ENCODE assay signal across 15 cellular contexts in the genomic region with DNA sequence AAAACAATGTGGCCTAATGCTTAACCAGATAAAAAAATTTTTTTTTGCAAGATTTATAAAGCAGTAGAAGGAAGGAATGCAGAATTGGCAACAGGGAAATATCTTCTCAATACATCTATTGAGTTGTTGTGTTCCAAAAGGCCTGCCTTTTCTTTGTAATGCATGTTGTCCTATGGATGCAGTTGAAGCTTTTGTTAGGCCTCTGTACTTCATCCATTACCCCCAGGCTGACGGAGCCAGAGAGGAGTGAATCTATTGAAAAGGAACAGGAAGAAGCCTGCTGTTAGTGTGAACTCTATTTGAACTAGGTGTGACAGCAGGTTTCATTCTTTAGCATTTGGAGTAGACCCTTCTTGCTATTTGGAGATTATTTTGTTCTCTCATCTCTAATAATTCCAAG. TPM values are rescaled to one million over a fixed set of nuclear protein-coding genes. Genes with fewer than 3 reads are reported as not detected.
DNase-seq lines count a peak whose midpoint lies in the region; TF ChIP-seq lines count a peak whose summit lies in the region.
"Had no signal": no experiment of that assay in that cellular context is flagged by ENCODE, and none has a peak within 500 bp of the region (broad histone marks: within the 10 kb centered on the region; RNA-seq: fewer than 3 reads in every experiment).

No MANE protein-coding gene starts in this region.

- H3K4me1 Mint-ChIP-seq in endodermal cell (peaks cover 23% of the 10 kb centered on the region), nephron (peaks cover 15% of the 10 kb centered on the region)
- H3K4me1 Mint-ChIP-seq: activated naive CD4-positive, alpha-beta T cell treated with anti-CD3 and anti-CD28 coated beads, Interleukin-2, amount 50 U/mL, for 24 hours had no signal

- H3K9me3 Mint-ChIP-seq in endodermal cell, result no peaks in the 10 kb centered on the region
- no peaks in the 10 kb centered on the region for H3K9me3 Mint-ChIP-seq in nephron
- H3K9me3 Mint-ChIP-seq: activated naive CD4-positive, alpha-beta T cell treated with anti-CD3 and anti-CD28 coated beads, Interleukin-2, amount 50 U/mL, for 24 hours; immature natural killer cell had no signal

- H3K27me3 ChIP-seq in H7 (ENCODE audit: control insufficient read depth, insufficient read depth, low read length), result no peaks in the 10 kb centered on the region
- no peaks in the 10 kb centered on the region for H3K27me3 ChIP-seq in endodermal cell (ENCODE audit: control insufficient read depth, insufficient read depth, low read length, poor library complexity, severe bottlenecking)
- H3K27me3 ChIP-seq in tibial artery, result no peaks in the 10 kb centered on the region

- H3K9ac ChIP-seq in endodermal cell (ENCODE audit: extremely low read depth, low read length, poor library complexity, severe bottlenecking), result no peak overlapping the region

- H3K36me3 Mint-ChIP-seq in endodermal cell (ENCODE audit: low read depth), result peaks cover 8% of the 10 kb centered on the region
- peaks cover 16% of the 10 kb centered on the region for H3K36me3 Mint-ChIP-seq in nephron (ENCODE audit: low read depth)

- H3K36me3 ChIP-seq in H7 (replicated peaks; ENCODE audit: control insufficient read depth, insufficient read depth, low read length) (no peaks in the 10 kb centered on the region), endodermal cell (ENCODE audit: control insufficient read depth, insufficient read depth, low read length) (peaks cover 22% of the 10 kb centered on the region), tibial artery (peaks cover 0 to 5% (median 4%) of the 10 kb centered on the region in 3 donors)

- intact Hi-C loops in tibial artery (cut with DNase I; ENCODE audit: low total_unique reads), result no loop called here

- H3K27ac ChIP-seq in endodermal cell (ENCODE audit: low read depth, low read length) (no peak overlapping the region), tibial artery (no peak overlapping the region)

- H3K27ac Mint-ChIP-seq in endodermal cell (peak overlapping the region; percentile 62), nephron (peak overlapping the region; percentile 78 to 91 (median 84))
- H3K27ac Mint-ChIP-seq: activated naive CD4-positive, alpha-beta T cell treated with anti-CD3 and anti-CD28 coated beads, Interleukin-2, amount 50 U/mL, for 24 hours; immature natural killer cell had no signal

- H3K9me3 ChIP-seq in endodermal cell (ENCODE audit: control insufficient read depth, low read length) (no peaks in the 10 kb centered on the region), tibial artery (no peaks in the 10 kb centered on the region)

- peak; percentile 13 for DNase-seq in H7
- peak; percentile 81 for DNase-seq in NCI-H2081 treated with DMSO at 0.1 percent for 48 hours (lab: John Stamatoyannopoulos, UW)
- DNase-seq in endodermal cell, result peak; percentile 84
- no peak for DNase-seq in tibial artery
- DNase-seq in occipital lobe (lab: John Stamatoyannopoulos, UW), result no peak
- DNase-seq in SKM-1 treated with dmso at 0.1 percent for 144 hours (lab: John Stamatoyannopoulos, UW; ENCODE audit: unreplicated experiment), result no peak
- no peak for DNase-seq in HuH-7 (ENCODE audit: low spot score)
- DNase-seq: activated CD4-positive, CD25-positive, alpha-beta regulatory T cell treated with anti-CD3 and anti-CD28 coated beads, Interleukin-2, amount 50 U/mL, for 72 hours; DND-41; immature natural killer cell; NCI-H82; small intestine; stimulated activated naive CD4-positive, alpha-beta T cell treated with Interleukin-2 at 50 U/mL for 16 hours had no signal

- no peak overlapping the region for H3K4me3 Mint-ChIP-seq in endodermal cell
- H3K4me3 Mint-ChIP-seq in nephron, result no peak overlapping the region
- H3K4me3 Mint-ChIP-seq: activated naive CD4-positive, alpha-beta T cell treated with anti-CD3 and anti-CD28 coated beads, Interleukin-2, amount 50 U/mL, for 24 hours; immature natural killer cell had no signal

- TF ChIP-seq CTCF in endodermal cell (conservative IDR thresholded peaks at IDR 0.05) (no peak), nephron (IDR thresholded peaks at IDR 0.05; ENCODE audit: unreplicated experiment in 3 of 3) (no peak), tibial artery (IDR thresholded peaks at IDR 0.05) (no peak)

- peaks cover 7% of the 10 kb centered on the region for H3K4me1 ChIP-seq in endodermal cell (ENCODE audit: control insufficient read depth, insufficient read depth, low read length)
- peaks cover 0 to 7% (median 0%) of the 10 kb centered on the region in 4 donors for H3K4me1 ChIP-seq in tibial artery

- 8% methylated on average over 1 of the region's 1 CpG; no CpG with 5 or more reads in 1 of the 2 experiments for WGBS in endodermal cell (ENCODE audit: insufficient coverage in 1 of 2, insufficient read length in 1 of 2), 2 experiments

- no peak overlapping the region for H3K4me3 ChIP-seq in H7 (ENCODE audit: insufficient read depth, low read depth, low read length)
- H3K4me3 ChIP-seq in endodermal cell (ENCODE audit: low read length), result no peak overlapping the region
- no peak overlapping the region for H3K4me3 ChIP-seq in tibial artery

- H3K27me3 Mint-ChIP-seq in endodermal cell (ENCODE audit: insufficient read depth) (no peaks in the 10 kb centered on the region), nephron (ENCODE audit: low read depth) (no peaks in the 10 kb centered on the region)
- H3K27me3 Mint-ChIP-seq: activated naive CD4-positive, alpha-beta T cell treated with anti-CD3 and anti-CD28 coated beads, Interleukin-2, amount 50 U/mL, for 24 hours had no signal

RNA-seq across cellular contexts. Expression of gene MTX2, which starts 56.5 kb away (rescaled TPM):
- total RNA-seq in H7 (2014; rRNA removed; shearing (Covaris generic)), result 45.1 and 59.6 TPM in 2 replicates
- total RNA-seq in endodermal cell, result 10 to 100 TPM; 34.1 to 42.3 TPM
- 46.3 TPM for polyA plus RNA-seq in endodermal cell (2013, experiment 1 of 2)
- polyA plus RNA-seq in endodermal cell (2013, experiment 2 of 2), result 42.6 TPM
- 50.5 TPM for total RNA-seq in occipital lobe

Comparison
In these comparisons a context has a peak if more than half of its experiments do, and no peak if none do; other contexts are left out.
1. DNase-seq: peak in H7 (single experiment), NCI-H2081 treated with DMSO at 0.1 percent for 48 hours (single experiment) and endodermal cell (single experiment); none in tibial artery (0 of 2), occipital lobe (single experiment), SKM-1 treated with dmso at 0.1 percent for 144 hours (single experiment) and HuH-7 (single experiment).